In the genomic region with DNA sequence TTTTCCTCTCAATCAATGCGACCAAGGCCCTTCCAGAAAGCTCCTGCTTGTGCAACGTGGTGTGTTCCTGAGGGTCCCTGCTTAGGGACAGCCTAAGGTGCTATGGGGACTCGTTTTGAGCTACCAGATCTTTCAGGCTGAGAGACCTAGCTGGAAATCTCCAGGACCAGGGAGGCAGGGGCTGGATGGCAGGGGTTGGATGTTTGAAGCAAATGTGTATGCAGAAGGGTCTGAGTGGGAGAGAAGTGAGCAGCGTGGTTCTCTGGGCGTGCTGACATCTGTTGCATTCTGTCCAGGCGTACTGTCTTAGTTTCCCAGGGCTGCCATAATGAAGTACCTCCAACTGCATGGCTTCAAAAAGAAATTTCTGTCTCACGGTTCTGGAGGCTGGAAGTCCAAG, we compare ENCODE assay signal across 25 cellular contexts. TPM values are rescaled to one million over a fixed set of nuclear protein-coding genes. Genes with fewer than 3 reads are reported as not detected.
DNase-seq lines count a peak whose midpoint lies in the region; ATAC-seq, FAIRE-seq and TF ChIP-seq lines count a peak whose summit lies in the region.
"Had no signal": no experiment of that assay in that cellular context is flagged by ENCODE, and none has a peak within 500 bp of the region (broad histone marks: within the 10 kb centered on the region; RNA-seq: fewer than 3 reads in every experiment).

No MANE protein-coding gene starts in this region.

- H3K56ac ChIP-seq in IMR-90 (ENCODE audit: extremely low read depth, insufficient read depth, low read length): no peak overlapping the region

- peak overlapping the region; percentile 5; the same call in 1 of the 2 replicates for H2BK120ac ChIP-seq in IMR-90 (ENCODE audit: low read depth, low read length)

- H4K91ac ChIP-seq in IMR-90 (ENCODE audit: insufficient read depth, low read depth, low read length): no peak overlapping the region; the same call in 1 of the 2 replicates

- H2BK20ac ChIP-seq in IMR-90 (ENCODE audit: low read depth, low read length): no peak overlapping the region

- no peak overlapping the region for H3K18ac ChIP-seq in IMR-90 (ENCODE audit: low read depth, low read length)

- H3K4me3 Mint-ChIP-seq in endodermal cell: no peak overlapping the region
- no peak overlapping the region for H3K4me3 Mint-ChIP-seq in neural crest cell
- H3K4me3 Mint-ChIP-seq: CD4-positive, alpha-beta T cell had no signal

- H3K27ac ChIP-seq in IMR-90 (ENCODE audit: insufficient read depth, low read length) (no peak overlapping the region), endodermal cell (ENCODE audit: low read depth, low read length) (no peak overlapping the region), suprapubic skin (no peak overlapping the region), colonic mucosa (no peak overlapping the region)
- H3K27ac ChIP-seq: BLaER1, Peyer's patch had no signal

- H3K4me1 Mint-ChIP-seq in endodermal cell (peaks cover 32% of the 10 kb centered on the region), neural crest cell (peaks cover 63% of the 10 kb centered on the region)

- H3K4me1 ChIP-seq in IMR-90 (ENCODE audit: control insufficient read depth, insufficient read depth, low read length) (peaks cover 42% of the 10 kb centered on the region), endodermal cell (ENCODE audit: control insufficient read depth, insufficient read depth, low read length) (peaks cover 11% of the 10 kb centered on the region), suprapubic skin (peaks cover 20% of the 10 kb centered on the region), colonic mucosa (peaks cover 8% of the 10 kb centered on the region)
- H3K4me1 ChIP-seq: BLaER1 had no signal

- H3K9me3 ChIP-seq in IMR-90 (ENCODE audit: control insufficient read depth, insufficient read depth, low read length) (no peaks in the 10 kb centered on the region), endodermal cell (ENCODE audit: control insufficient read depth, low read length) (no peaks in the 10 kb centered on the region), suprapubic skin (no peaks in the 10 kb centered on the region), colonic mucosa (no peaks in the 10 kb centered on the region)
- H3K9me3 ChIP-seq: BLaER1, Peyer's patch had no signal

- H3K4me3 ChIP-seq in IMR-90 (ENCODE audit: insufficient read depth, low read depth, low read length): no peak overlapping the region
- no peak overlapping the region for H3K4me3 ChIP-seq in endodermal cell (ENCODE audit: low read length)
- no peak overlapping the region for H3K4me3 ChIP-seq in suprapubic skin
- H3K4me3 ChIP-seq in colonic mucosa: no peak overlapping the region
- H3K4me3 ChIP-seq: BLaER1, Peyer's patch had no signal

- H2BK5ac ChIP-seq in IMR-90 (ENCODE audit: low read depth, low read length, poor library complexity, severe bottlenecking): no peak overlapping the region

- CTCF ChIA-PET in IMR-90 (lab: Yijun Ruan, JAX): no interaction called here

- H3K36me3 Mint-ChIP-seq in endodermal cell (ENCODE audit: low read depth) (no peaks in the 10 kb centered on the region), neural crest cell (ENCODE audit: low read depth) (no peaks in the 10 kb centered on the region)

- POLR2A ChIA-PET in IMR-90 (lab: Charles Lee; ENCODE audit: unreplicated experiment): no interaction called here

- no peak overlapping the region for H2AK5ac ChIP-seq in IMR-90 (ENCODE audit: low read depth, low read length)

- in situ Hi-C loops in IMR-90 (cut with MboI; ENCODE audit: low sequenced_read_pairs): no loop called here

- H3K36me3 ChIP-seq in IMR-90 (ENCODE audit: control insufficient read depth, insufficient read depth, low read length): no peaks in the 10 kb centered on the region
- no peaks in the 10 kb centered on the region for H3K36me3 ChIP-seq in endodermal cell (ENCODE audit: control insufficient read depth, insufficient read depth, low read length)
- H3K36me3 ChIP-seq in suprapubic skin: no peaks in the 10 kb centered on the region
- no peaks in the 10 kb centered on the region for H3K36me3 ChIP-seq in colonic mucosa
- H3K36me3 ChIP-seq: BLaER1, Peyer's patch had no signal

- H3K4ac ChIP-seq in IMR-90 (ENCODE audit: low read depth, low read length): no peak overlapping the region

- no peaks in the 10 kb centered on the region for H4K20me1 ChIP-seq in IMR-90 (ENCODE audit: insufficient read depth, low read length)
- H4K20me1 ChIP-seq: BLaER1 had no signal

- TF ChIP-seq RAD21 in IMR-90 (IDR thresholded peaks at IDR 0.05; ENCODE audit: low read length): no peak

- no peak for FAIRE-seq in urothelium cell line (lab: Jason Lieb, UNC)
- FAIRE-seq: GM18507, HTR-8/SVneo had no signal

- H3K9me1 ChIP-seq in IMR-90 (ENCODE audit: insufficient read depth, low read length): peaks cover 33% of the 10 kb centered on the region

- no peak overlapping the region for H3K9ac ChIP-seq in IMR-90 (ENCODE audit: low read depth, low read length)
- no peak overlapping the region for H3K9ac ChIP-seq in endodermal cell (ENCODE audit: extremely low read depth, low read length, poor library complexity, severe bottlenecking)
- H3K9ac ChIP-seq in colonic mucosa (ENCODE audit: low read depth in 2 of 2, low read length in 2 of 2): no peak overlapping the region
- H3K9ac ChIP-seq: BLaER1 had no signal

- H3K4me2 ChIP-seq in IMR-90 (ENCODE audit: low read depth, low read length): no peak overlapping the region
- H3K4me2 ChIP-seq: BLaER1 had no signal

- H4K5ac ChIP-seq in IMR-90 (ENCODE audit: low read depth, low read length): no peak overlapping the region

- no peaks in the 10 kb centered on the region; the same call in 1 of the 2 replicates for H3K27me3 ChIP-seq in IMR-90 (ENCODE audit: control insufficient read depth, insufficient read depth, low read length)
- no peaks in the 10 kb centered on the region for H3K27me3 ChIP-seq in endodermal cell (ENCODE audit: control insufficient read depth, insufficient read depth, low read length, poor library complexity, severe bottlenecking)
- no peaks in the 10 kb centered on the region for H3K27me3 ChIP-seq in suprapubic skin
- no peaks in the 10 kb centered on the region for H3K27me3 ChIP-seq in colonic mucosa
- H3K27me3 ChIP-seq: BLaER1, Peyer's patch had no signal

- H2BK15ac ChIP-seq in IMR-90 (ENCODE audit: low read depth, low read length): no peak overlapping the region; the same call in 2 of the 3 replicates

- TF ChIP-seq POLR2A in IMR-90 (IDR thresholded peaks at IDR 0.05; ENCODE audit: low read depth, low read length): no peak
- no peak for TF ChIP-seq POLR2A in suprapubic skin (IDR thresholded peaks at IDR 0.05)

- DNase-seq in IMR-90 (no peak), endodermal cell (peak; percentile 24), neural crest cell (ENCODE audit: low read depth, low spot score) (no peak), suprapubic skin (ENCODE audit: low spot score in 2 of 2) (peak; percentile 19 to 45), urothelium cell line (ENCODE audit: low spot score) (no peak), colonic mucosa (no peak)
- no peak for DNase-seq in central memory CD4-positive, alpha-beta T cell
- DNase-seq: CD4-positive, alpha-beta T cell; COR-L47; DMS53; H7; KG1; MM.1S; NCI-H2029; NCI-H446 treated with DMSO at 0.1 percent for 48 hours; NCI-H526 treated with DMSO at 0.1 percent for 48 hours had no signal

- H3K14ac ChIP-seq in IMR-90 (replicated peaks; ENCODE audit: low read depth, low read length): no peak overlapping the region

- no peak overlapping the region for H2AK9ac ChIP-seq in IMR-90 (replicated peaks; ENCODE audit: low read depth, low read length, poor library complexity)

- ATAC-seq in IMR-90 (ENCODE audit: low read depth) (no peak), HG03457 (IDR thresholded peaks at IDR 0.05; ENCODE audit: unreplicated experiment) (no peak)
- ATAC-seq: SK-N-SH treated with all-trans-retinoic acid at 6 μM for 48 hours had no signal

- dilution Hi-C loops in IMR-90 (cut with HindIII; ENCODE audit: low sequenced_read_pairs, unreplicated experiment): no loop called here

- H3K27me3 Mint-ChIP-seq in endodermal cell (ENCODE audit: insufficient read depth) (peaks cover 18% of the 10 kb centered on the region), neural crest cell (ENCODE audit: low read depth) (no peaks in the 10 kb centered on the region)
- H3K27me3 Mint-ChIP-seq: CD4-positive, alpha-beta T cell had no signal

- intact Hi-C loops in IMR-90 (cut with micrococcal nuclease): loop anchor here (5.0 kb wide), 1 partner anchor 129 kb away; no protein-coding TSS in a partner anchor
- intact Hi-C loops in colonic mucosa (cut with DNase I): loop anchor here (2.0 to 10.0 kb wide), 2 partner anchors 131 to 247 kb away; no protein-coding TSS in a partner anchor

- no peaks in the 10 kb centered on the region for H3K79me1 ChIP-seq in IMR-90 (ENCODE audit: low read depth in 1 of 2, low read length in 2 of 2)

- no peak for TF ChIP-seq EP300 in suprapubic skin (IDR thresholded peaks at IDR 0.05)

- H3K27ac Mint-ChIP-seq in endodermal cell (no peak overlapping the region), neural crest cell (ENCODE audit: unreplicated experiment) (peak overlapping the region; percentile 93)
- H3K27ac Mint-ChIP-seq: CD4-positive, alpha-beta T cell had no signal

- BruUV-seq in IMR-90 (replicated peaks; lab: Mats Ljungman, UMichigan): no TSS peak

- no peak overlapping the region for H2AFZ ChIP-seq in IMR-90 (replicated peaks; ENCODE audit: low read length, poor library complexity)

- WGBS in IMR-90 (ENCODE audit: extremely low coverage in 2 of 2, insufficient read length in 1 of 2), 2 experiments: 70% methylated on average over 3 of the region's 7 CpGs; no CpG with 5 or more reads in 1 of the 2 experiments
- WGBS in endodermal cell (ENCODE audit: insufficient coverage in 1 of 2, insufficient read length in 1 of 2), 2 experiments: 83 to 84% methylated on average over 5 to 7 of the region's 7 CpGs
- WGBS in suprapubic skin: 83% methylated on average over 7 of the region's 7 CpGs

- TF ChIP-seq CTCF in IMR-90 (conservative IDR thresholded peaks at IDR 0.05; ENCODE audit: low read depth, low read length): no peak
- no peak for TF ChIP-seq CTCF in endodermal cell (conservative IDR thresholded peaks at IDR 0.05)
- no peak for TF ChIP-seq CTCF in neural crest cell (conservative IDR thresholded peaks at IDR 0.05)
- TF ChIP-seq CTCF in suprapubic skin (IDR thresholded peaks at IDR 0.05): no peak
- TF ChIP-seq CTCF in colonic mucosa (IDR thresholded peaks at IDR 0.05): no peak

- H4K8ac ChIP-seq in IMR-90 (ENCODE audit: low read depth in 2 of 2, low read length in 2 of 2): no peak overlapping the region

- H3K23ac ChIP-seq in IMR-90 (ENCODE audit: low read depth, low read length): no peak overlapping the region

- no peaks in the 10 kb centered on the region for H3K9me3 Mint-ChIP-seq in endodermal cell
- H3K9me3 Mint-ChIP-seq in neural crest cell: no peaks in the 10 kb centered on the region
- H3K9me3 Mint-ChIP-seq: CD4-positive, alpha-beta T cell had no signal

RNA-seq across cellular contexts. Expression of gene SLCO2A1, which starts 31.7 kb away (rescaled TPM):
- total RNA-seq in IMR-90 (2012; rRNA removed) (under 0.01 TPM in 2 replicates), endodermal cell (100 to 1,000 TPM; 126 to 134 TPM), neural crest cell (0.07 and 0.33 TPM in 2 replicates), suprapubic skin (10 to 100 TPM; 25.0 to 38.7 (median 29.4) TPM), colonic mucosa (10 to 100 TPM; 26.3 to 34.8 TPM)
- 1.2 and 1.5 TPM in 2 replicates for polyA plus RNA-seq in IMR-90 (2012; rRNA removed)
- polyA plus RNA-seq in IMR-90 (2012; cell fraction: cytosol; rRNA removed): 0.26 and 1.0 TPM in 2 replicates
- 1.7 TPM in 2 replicates for polyA plus RNA-seq in IMR-90 (2012; cell fraction: nucleus; rRNA removed; ENCODE audit: low replicate concordance)
- 10.6 TPM for polyA plus RNA-seq in endodermal cell (2013, experiment 1 of 2)
- polyA plus RNA-seq in endodermal cell (2013, experiment 2 of 2): 12.8 TPM
- total RNA-seq: A172; CD4-positive, alpha-beta T cell; G401; OCI-LY7 had no signal

Comparison
In these comparisons a context has a peak if more than half of its experiments do, and no peak if none do; other contexts are left out.
1. DNase-seq: peak in endodermal cell (single experiment) and suprapubic skin (2 of 2); none in IMR-90 (single experiment), neural crest cell (single experiment), central memory CD4-positive, alpha-beta T cell (single experiment), urothelium cell line (single experiment) and colonic mucosa (single experiment).
2. RNA of gene SLCO2A1, which starts 31.7 kb away (total RNA-seq): 126 to 134 TPM in endodermal cell, 26.3 to 34.8 TPM in colonic mucosa and 25.0 to 38.7 TPM in suprapubic skin; 0.07 to 0.33 TPM in neural crest cell and under 0.01 TPM in IMR-90; every median in the first group is over 10 times any median in the second.